In genomic region chr11:17814546-17814945, GRCh38 we compare ENCODE assay signal across 24 cellular contexts.
"Had no signal": no experiment of that assay in that cellular context is flagged by ENCODE, and none has a peak within 500 bp of the region (broad histone marks: within the 10 kb centered on the region; RNA-seq: fewer than 3 reads in every experiment).

No MANE protein-coding gene starts in this region.

- H3K9me3 ChIP-seq: MG63, SJSA1 had no signal

- H3K4me3 ChIP-seq: MG63, SJSA1, SK-N-MC had no signal

- H3K4me1 ChIP-seq: SJSA1 had no signal

- H3K27ac ChIP-seq: SJSA1, SK-N-MC had no signal

- H3K27me3 ChIP-seq: MG63 had no signal

- H3K36me3 ChIP-seq: MG63, SJSA1 had no signal

- DNase-seq: IMR-90, Karpas-422, KG1, MG63, NCI-H1092, NCI-H1105 treated with DMSO at 0.1 percent for 48 hours, NCI-H1417 treated with DMSO at 0.1 percent for 48 hours, NCI-H146, NCI-H187, NCI-H2029, NCI-H2081 treated with DMSO at 0.1 percent for 48 hours, NCI-H2171, NCI-H226, NCI-H446, NCI-H510A, NCI-H524 treated with DMSO at 0.1 percent for 48 hours, NCI-H774, PC-3, Right ventricle myocardium superior, RPMI8226, SIG-M5 had no signal

- ATAC-seq: HepG2, PC-3 had no signal
